In the genomic region with DNA sequence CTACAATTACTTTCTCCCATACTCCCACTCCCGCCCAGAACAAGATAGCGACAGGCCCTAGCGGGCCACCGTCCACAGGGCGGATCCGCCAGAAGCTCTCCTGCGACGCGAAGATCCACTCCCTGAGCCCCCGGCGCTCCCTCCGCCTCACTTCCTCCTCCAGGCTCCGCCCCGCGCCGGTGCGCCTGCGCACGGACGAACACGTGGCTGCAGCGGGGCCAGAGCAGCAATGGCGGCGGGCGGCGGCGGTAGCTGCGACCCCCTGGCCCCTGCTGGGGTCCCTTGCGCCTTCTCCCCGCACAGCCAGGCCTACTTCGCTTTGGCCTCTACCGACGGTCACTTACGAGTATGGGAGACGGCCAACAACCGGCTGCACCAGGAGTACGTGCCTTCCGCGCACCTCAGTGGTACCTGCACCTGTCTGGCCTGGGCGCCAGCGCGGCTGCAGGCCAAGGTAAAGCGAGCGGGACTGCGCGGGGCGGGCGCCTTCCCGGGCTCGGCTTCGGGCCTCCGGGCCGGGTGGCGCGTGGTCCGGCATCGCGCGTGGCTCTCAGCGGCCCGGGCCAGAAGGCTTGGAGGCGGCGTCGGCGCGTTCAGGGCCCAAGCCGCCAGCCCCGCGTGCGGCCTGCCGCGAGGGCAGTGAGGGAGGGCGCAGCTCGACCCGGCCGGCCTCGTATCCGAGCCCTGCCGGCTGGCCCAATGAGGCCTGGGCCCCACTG, we compare ENCODE assay signal across 8 cellular contexts. TPM values are rescaled to one million over a fixed set of nuclear protein-coding genes. Genes with fewer than 3 reads are reported as not detected.
DNase-seq lines count a peak whose midpoint lies in the region; ATAC-seq and TF ChIP-seq lines count a peak whose summit lies in the region.

WDR43 (plus strand) TSS at position 198 of the 719 bp plus-strand sequence; CDS start at position 230, 32 bp downstream.

- peak; percentile 97 for ATAC-seq in effector memory CD8-positive, alpha-beta T cell (replicated peaks)
- peak; percentile 91 for ATAC-seq in memory B cell (ENCODE audit: low read depth)

- no peaks in the 10 kb centered on the region for H3K27me3 Mint-ChIP-seq in effector memory CD8-positive, alpha-beta T cell
- no peaks in the 10 kb centered on the region for H3K27me3 Mint-ChIP-seq in memory B cell

- peaks cover 25 to 36% of the 10 kb centered on the region in 2 donors for H3K4me1 Mint-ChIP-seq in effector memory CD8-positive, alpha-beta T cell (ENCODE audit: low read depth in 2 of 2)
- H3K4me1 Mint-ChIP-seq in memory B cell: peaks cover 27% of the 10 kb centered on the region

- H3K4me3 Mint-ChIP-seq in effector memory CD8-positive, alpha-beta T cell: peak within 1 kb of the TSS; percentile 96 to 97
- peak within 1 kb of the TSS; percentile 95 for H3K4me3 Mint-ChIP-seq in memory B cell

- DNase-seq in CMK (ENCODE audit: low read depth) (peak; percentile 99), GM20000 (ENCODE audit: low spot score) (peak; percentile 97), HT-29 (ENCODE audit: low spot score) (peak; percentile 97), NOMO-1 (lab: John Stamatoyannopoulos, UW; ENCODE audit: unreplicated experiment in 2 of 2) (peak; percentile 96 to 98), memory B cell (ENCODE audit: low spot score in 2 of 2) (peak; percentile 92 to 97)
- peak; percentile 95 to 97 (median 96) for DNase-seq in effector memory CD8-positive, alpha-beta T cell
- peak; percentile 88 for DNase-seq in stimulated activated CD8-positive, alpha-beta memory T cell treated with anti-CD3 and anti-CD28 coated beads, Interleukin-12 subunit alpha, Interleukin-12 subunit beta, amount 100 ng/mL, for 24 hours (ENCODE audit: extremely low read depth)

- H3K9me3 Mint-ChIP-seq in effector memory CD8-positive, alpha-beta T cell: no peaks in the 10 kb centered on the region
- no peaks in the 10 kb centered on the region for H3K9me3 Mint-ChIP-seq in memory B cell

- TF ChIP-seq CTCF in GM20000 (IDR thresholded peaks at IDR 0.05; ENCODE audit: extremely low read depth, missing control alignments): no peak

- peak within 1 kb of the TSS; percentile 93 to 96 for H3K27ac Mint-ChIP-seq in effector memory CD8-positive, alpha-beta T cell
- H3K27ac Mint-ChIP-seq in memory B cell: peak within 1 kb of the TSS; percentile 91

- peaks cover 14% of the 10 kb centered on the region for H3K36me3 Mint-ChIP-seq in effector memory CD8-positive, alpha-beta T cell (ENCODE audit: insufficient read depth)
- H3K36me3 Mint-ChIP-seq in memory B cell: peaks cover 2% of the 10 kb centered on the region

- POLR2A ChIA-PET in activated CD8-positive, alpha-beta memory T cell treated with anti-CD3 and anti-CD28 coated beads for 36 hours (lab: Charles Lee): interaction anchor here (0.7 to 2.5 kb wide), 3 partner anchors 24 to 352 kb away, joined by 3 to 28 read pairs (median 5); partner anchors contain the start of gene TRMT61B

- CTCF ChIA-PET in activated CD8-positive, alpha-beta memory T cell treated with anti-CD3 and anti-CD28 coated beads for 36 hours (lab: Charles Lee): interaction anchor here (0.7 to 2.2 kb wide), 4 partner anchors 24 to 328 kb away, joined by 3 to 7 read pairs (median 5); partner anchors contain the start of gene TRMT61B

RNA-seq across cellular contexts. Expression of gene WDR43, which starts in this region (rescaled TPM):
- 68.9 and 69.5 TPM in 2 replicates for total RNA-seq in HT-29 (2014; rRNA removed; shearing (Covaris generic))
- 100 to 1,000 TPM; 175 to 178 TPM for total RNA-seq in activated CD8-positive, alpha-beta memory T cell treated with anti-CD3 and anti-CD28 coated beads for 36 hours

Comparison
In these comparisons a context has a peak if more than half of its experiments do, and no peak if none do; other contexts are left out.
1. Peak in every context shown above with its lines: DNase-seq and ATAC-seq.